In genomic region chr14:34218866-34219265, GRCh38 we compare ENCODE assay signal across 18 cellular contexts.
"Had no signal": no experiment of that assay in that cellular context is flagged by ENCODE, and none has a peak within 500 bp of the region (broad histone marks: within the 10 kb centered on the region; RNA-seq: fewer than 3 reads in every experiment).

No MANE protein-coding gene starts in this region.

- ATAC-seq: effector memory CD8-positive, alpha-beta T cell; heart left ventricle; mucosa of descending colon; upper lobe of right lung had no signal

- H3K36me3 ChIP-seq: heart left ventricle, neutrophil, right atrium auricular region, suprapubic skin, thyroid gland, upper lobe of right lung, vagina had no signal

- H3K27ac Mint-ChIP-seq: dendritic cell treated with granulocyte-macrophage colony-stimulating factor and Interleukin-4, amounts not matched to agents 40 ng/mL and 50 ng/mL, for 4 days; effector memory CD8-positive, alpha-beta T cell had no signal

- H3K9me3 Mint-ChIP-seq: dendritic cell treated with granulocyte-macrophage colony-stimulating factor and Interleukin-4, amounts not matched to agents 40 ng/mL and 50 ng/mL, for 4 days; effector memory CD8-positive, alpha-beta T cell had no signal

- H3K4me1 ChIP-seq: heart left ventricle, right atrium auricular region, suprapubic skin, thyroid gland, upper lobe of right lung, vagina had no signal

- H3K27ac ChIP-seq: heart left ventricle, neutrophil, right atrium auricular region, suprapubic skin, thyroid gland, upper lobe of right lung, vagina had no signal

- DNase-seq: cerebellar nuclear complex; effector memory CD8-positive, alpha-beta T cell; foreskin melanocyte; heart left ventricle; hippocampal formation; mucosa of descending colon; posterior cingulate gyrus; small intestine; stimulated activated CD4-positive, alpha-beta T cell treated with anti-CD3 and anti-CD28 coated beads, Interleukin-2, amount 100 ng/mL, for 48 hours; stimulated activated naive CD4-positive, alpha-beta T cell treated with Interleukin-2 at 50 U/mL for 16 hours; thyroid gland; upper lobe of right lung had no signal

- H3K27me3 ChIP-seq: heart left ventricle, right atrium auricular region, suprapubic skin, thyroid gland, vagina had no signal

- H3K4me3 ChIP-seq: heart left ventricle, mucosa of descending colon, right atrium auricular region, suprapubic skin, thyroid gland, upper lobe of right lung, vagina had no signal

- H3K4me3 Mint-ChIP-seq: dendritic cell treated with granulocyte-macrophage colony-stimulating factor and Interleukin-4, amounts not matched to agents 40 ng/mL and 50 ng/mL, for 4 days; effector memory CD8-positive, alpha-beta T cell had no signal

- H3K9me3 ChIP-seq: mucosa of descending colon, neutrophil, right atrium auricular region, suprapubic skin, thyroid gland, upper lobe of right lung, vagina had no signal

- FAIRE-seq: colon, small intestine had no signal
